8 cellular contexts compared by ENCODE assay signal in the genomic region with DNA sequence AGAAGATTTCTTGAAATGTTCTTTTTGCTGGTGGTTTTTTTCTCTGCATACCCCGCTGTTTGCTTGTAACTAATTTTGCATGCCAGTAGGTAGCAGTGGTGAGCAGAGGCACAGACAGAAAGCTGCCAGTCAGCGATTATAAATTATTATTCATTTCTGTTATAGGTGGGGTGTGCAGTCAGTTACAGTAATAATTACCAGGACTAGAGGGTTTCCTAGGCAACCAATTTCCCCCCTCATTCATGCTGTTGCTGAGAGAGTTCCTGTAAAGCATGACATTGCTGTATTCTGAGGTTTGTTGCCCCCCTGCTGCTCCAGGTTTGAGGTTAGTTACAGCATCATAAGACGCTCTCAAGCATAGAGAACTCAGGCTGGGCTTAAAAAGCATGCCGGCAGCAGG.
DNase-seq lines count a peak whose midpoint lies in the region; ATAC-seq and TF ChIP-seq lines count a peak whose summit lies in the region.

No MANE protein-coding gene starts in this region.

- H4K12ac ChIP-seq in trophoblast cell (ENCODE audit: low read depth, low read length) = no peak overlapping the region

- no peak overlapping the region for H2AK5ac ChIP-seq in trophoblast cell (ENCODE audit: low read length)

- H3K27me3 ChIP-seq in trophoblast cell (ENCODE audit: insufficient read depth, low read length) = no peaks in the 10 kb centered on the region

- H3K4ac ChIP-seq in trophoblast cell (ENCODE audit: low read depth, low read length) = no peak overlapping the region

- no peak for DNase-seq in AG10803 (ENCODE audit: low read depth)
- peak; percentile 24 for DNase-seq in dermis blood vessel endothelial cell
- DNase-seq in renal cortical epithelial cell (ENCODE audit: low read depth) = peak; percentile 13
- DNase-seq in NCI-H226 = no peak
- no peak for DNase-seq in trophoblast cell
- no peak for DNase-seq in EL

- no peak overlapping the region for H2BK12ac ChIP-seq in trophoblast cell (ENCODE audit: low read length)

- no peak overlapping the region for H4K91ac ChIP-seq in trophoblast cell (ENCODE audit: low read depth, low read length)

- no peak overlapping the region for H3K18ac ChIP-seq in trophoblast cell (ENCODE audit: low read length)

- H3K79me1 ChIP-seq in trophoblast cell (ENCODE audit: low read length) = no peaks in the 10 kb centered on the region

- no peaks in the 10 kb centered on the region for H3K4me1 ChIP-seq in trophoblast cell (ENCODE audit: control insufficient read depth in 1 of 2, insufficient read depth in 2 of 2, low read length in 2 of 2)

- ATAC-seq in GM18861 (IDR thresholded peaks at IDR 0.05; ENCODE audit: unreplicated experiment) = peak; percentile 82

- no peaks in the 10 kb centered on the region for H3K79me2 ChIP-seq in trophoblast cell (ENCODE audit: control insufficient read depth, insufficient read depth, low read length, poor library complexity)

- no peak overlapping the region for H3K27ac ChIP-seq in trophoblast cell (ENCODE audit: low read depth, low read length)

- no peak overlapping the region for H2AFZ ChIP-seq in trophoblast cell (ENCODE audit: insufficient read depth, low read length, poor library complexity)

- no peak overlapping the region for H3K14ac ChIP-seq in trophoblast cell (ENCODE audit: low read length)

- H2BK120ac ChIP-seq in trophoblast cell (ENCODE audit: insufficient read depth, low read length, poor library complexity) = no peak overlapping the region

- no peak overlapping the region for H2BK5ac ChIP-seq in trophoblast cell (ENCODE audit: low read depth, low read length, poor library complexity)

- TF ChIP-seq CTCF in AG10803 (conservative IDR thresholded peaks at IDR 0.05; ENCODE audit: low read length) (peak; percentile 56), LNCAP (IDR thresholded peaks at IDR 0.05) (peak; percentile 73)

- no peak overlapping the region for H3K23ac ChIP-seq in trophoblast cell (ENCODE audit: low read length)

- no peak overlapping the region for H3K4me3 ChIP-seq in AG10803 (ENCODE audit: low read length)
- no peak overlapping the region for H3K4me3 ChIP-seq in trophoblast cell (ENCODE audit: low read depth, low read length)

- peaks cover 3% of the 10 kb centered on the region for H3K9me3 ChIP-seq in trophoblast cell (ENCODE audit: insufficient read depth, low read depth, low read length)

- no peak overlapping the region for H3K9ac ChIP-seq in trophoblast cell (ENCODE audit: low read length)

- no peak overlapping the region for H3K4me2 ChIP-seq in trophoblast cell (ENCODE audit: low read length)

- no peak overlapping the region for H4K8ac ChIP-seq in trophoblast cell (ENCODE audit: low read depth, low read length)

- no CpG with 5 or more reads among the region's 4 CpGs for WGBS in trophoblast cell (ENCODE audit: extremely low coverage, insufficient coverage, insufficient read length)

- H3K36me3 ChIP-seq in trophoblast cell (ENCODE audit: control insufficient read depth in 1 of 2, insufficient read depth in 2 of 2, low read length in 2 of 2) = peaks cover 0 to 3% of the 10 kb centered on the region in 2 experiments

Comparison
In these comparisons a context has a peak if more than half of its experiments do, and no peak if none do; other contexts are left out.
1. DNase-seq: peak in dermis blood vessel endothelial cell (single experiment) and renal cortical epithelial cell (single experiment); none in AG10803 (single experiment), NCI-H226 (single experiment), trophoblast cell (0 of 2) and EL (single experiment).